15 cellular contexts compared by ENCODE assay signal in genomic region chr3:86814918-86815655, GRCh38.
DNase-seq lines count a peak whose midpoint lies in the region; TF ChIP-seq lines count a peak whose summit lies in the region.
"Had no signal": no experiment of that assay in that cellular context is flagged by ENCODE, and none has a peak within 500 bp of the region (broad histone marks: within the 10 kb centered on the region; RNA-seq: fewer than 3 reads in every experiment).

No MANE protein-coding gene starts in this region.

- H2AFZ ChIP-seq in GM23248, result no peak overlapping the region

- no peak overlapping the region for H3K9ac ChIP-seq in GM23248
- H3K9ac ChIP-seq: BLaER1 treated with 17β-estradiol and CSF1 and Interleukin-3, amounts not matched to agents 10 nM and 100 nM had no signal

- H3K4me3 ChIP-seq in GM23248 (no peak overlapping the region), SJSA1 (no peak overlapping the region), fibroblast of the aortic adventitia (ENCODE audit: low read depth, low read length) (no peak overlapping the region)
- H3K4me3 ChIP-seq: BLaER1 treated with 17β-estradiol and CSF1 and Interleukin-3, amounts not matched to agents 10 nM and 100 nM; esophagus squamous epithelium; vagina had no signal

- in situ Hi-C loops in GM23248 (cut with MboI), result no loop called here

- peak overlapping the region; percentile 12; the same call in 1 of the 2 replicates for H3K27ac ChIP-seq in GM23248
- peak overlapping the region; percentile 83 for H3K27ac ChIP-seq in SJSA1
- H3K27ac ChIP-seq: BLaER1 treated with 17β-estradiol and CSF1 and Interleukin-3, amounts not matched to agents 10 nM and 100 nM; vagina had no signal

- no peaks in the 10 kb centered on the region for H3K27me3 Mint-ChIP-seq in osteocyte (ENCODE audit: unreplicated experiment)
- H3K27me3 Mint-ChIP-seq: activated naive CD8-positive, alpha-beta T cell; progenitor cell of endocrine pancreas had no signal

- H3K9me3 ChIP-seq in GM23248 (ENCODE audit: low read depth) (no peaks in the 10 kb centered on the region), SJSA1 (replicated peaks) (no peaks in the 10 kb centered on the region)
- H3K9me3 ChIP-seq: BLaER1 treated with 17β-estradiol and CSF1 and Interleukin-3, amounts not matched to agents 10 nM and 100 nM; esophagus squamous epithelium; vagina had no signal

- peak overlapping the region; percentile 88 for H3K27ac Mint-ChIP-seq in osteocyte (ENCODE audit: unreplicated experiment)
- H3K27ac Mint-ChIP-seq: activated naive CD8-positive, alpha-beta T cell; progenitor cell of endocrine pancreas had no signal

- H3K4me3 Mint-ChIP-seq in osteocyte (ENCODE audit: unreplicated experiment), result peak overlapping the region; percentile 9
- H3K4me3 Mint-ChIP-seq: activated naive CD8-positive, alpha-beta T cell had no signal

- no peaks in the 10 kb centered on the region for H4K20me1 ChIP-seq in GM23248 (ENCODE audit: insufficient read depth)
- H4K20me1 ChIP-seq: BLaER1 treated with 17β-estradiol and CSF1 and Interleukin-3, amounts not matched to agents 10 nM and 100 nM had no signal

- DNase-seq in GM23248 (peak; percentile 42), SJSA1 (ENCODE audit: low read depth in 1 of 2, low spot score in 2 of 2) (peak in 1 of 2 experiments; percentile 64), fibroblast of the aortic adventitia (ENCODE audit: low read depth) (peak; percentile 11), osteocyte (ENCODE audit: extremely low spot score, unreplicated experiment) (no peak), amniotic stem cell (lab: John Stamatoyannopoulos, UW) (no peak), NCI-H2196 (lab: John Stamatoyannopoulos, UW; ENCODE audit: unreplicated experiment) (no peak), NCI-H345 (lab: John Stamatoyannopoulos, UW) (no peak), SIG-M5 (lab: John Stamatoyannopoulos, UW) (no peak)
- DNase-seq: DMS79 treated with DMSO at 0.1 percent for 48 hours, esophagus squamous epithelium, NCI-H2171 had no signal

- H3K4me1 ChIP-seq in GM23248 (ENCODE audit: insufficient read depth), result peaks cover 20% of the 10 kb centered on the region
- peaks cover 22% of the 10 kb centered on the region for H3K4me1 ChIP-seq in SJSA1 (replicated peaks)
- H3K4me1 ChIP-seq: BLaER1 treated with 17β-estradiol and CSF1 and Interleukin-3, amounts not matched to agents 10 nM and 100 nM; esophagus squamous epithelium; vagina had no signal

- peak overlapping the region; percentile 1 for H3K4me2 ChIP-seq in GM23248 (ENCODE audit: unreplicated experiment)
- H3K4me2 ChIP-seq: BLaER1 treated with 17β-estradiol and CSF1 and Interleukin-3, amounts not matched to agents 10 nM and 100 nM had no signal

- H3F3A ChIP-seq in GM23248 (ENCODE audit: insufficient read depth), result peaks cover 8% of the 10 kb centered on the region

- TF ChIP-seq CTCF in fibroblast of the aortic adventitia (IDR thresholded peaks at IDR 0.05; ENCODE audit: insufficient read depth, low read length) (no peak), osteocyte (IDR thresholded peaks at IDR 0.05) (no peak)

- H3K9me3 Mint-ChIP-seq in osteocyte (ENCODE audit: unreplicated experiment), result no peaks in the 10 kb centered on the region

- no peaks in the 10 kb centered on the region for H3K36me3 Mint-ChIP-seq in osteocyte (ENCODE audit: unreplicated experiment)
- H3K36me3 Mint-ChIP-seq: activated naive CD8-positive, alpha-beta T cell had no signal

- no peaks in the 10 kb centered on the region for H3K36me3 ChIP-seq in GM23248 (ENCODE audit: low read depth)
- no peaks in the 10 kb centered on the region for H3K36me3 ChIP-seq in SJSA1
- H3K36me3 ChIP-seq: BLaER1 treated with 17β-estradiol and CSF1 and Interleukin-3, amounts not matched to agents 10 nM and 100 nM; esophagus squamous epithelium; vagina had no signal

- whole genome bisulfite sequencing in GM23248 (ENCODE audit: low coverage in 1 of 2, low lambda C conversion rate in 2 of 2, missing lambda C conversion rate in 2 of 2), 2 experiments, result 83 to 92% methylated on average over 4 of the region's 4 CpGs

- H3K9me2 ChIP-seq in GM23248 (ENCODE audit: insufficient read depth), result no peaks in the 10 kb centered on the region

- H3K27me3 ChIP-seq in GM23248 (replicated peaks; ENCODE audit: insufficient read depth), result no peaks in the 10 kb centered on the region
- H3K27me3 ChIP-seq in SJSA1 (replicated peaks), result no peaks in the 10 kb centered on the region; the same call in 1 of the 2 replicates
- H3K27me3 ChIP-seq: BLaER1 treated with 17β-estradiol and CSF1 and Interleukin-3, amounts not matched to agents 10 nM and 100 nM; esophagus squamous epithelium; vagina had no signal

- no peaks in the 10 kb centered on the region for H3K79me2 ChIP-seq in GM23248 (ENCODE audit: insufficient read depth)

- H3K4me1 Mint-ChIP-seq in osteocyte (ENCODE audit: unreplicated experiment), result peaks cover 43% of the 10 kb centered on the region

Comparison
In these comparisons a context has a peak if more than half of its experiments do, and no peak if none do; other contexts are left out.
1. DNase-seq: peak in GM23248 (single experiment) and fibroblast of the aortic adventitia (single experiment); none in osteocyte (single experiment), amniotic stem cell (single experiment), NCI-H2196 (single experiment), NCI-H345 (single experiment) and SIG-M5 (single experiment).